8 cellular contexts compared by ENCODE assay signal in genomic region chr5:136249678-136250266, GRCh38. TPM values are rescaled to one million over a fixed set of nuclear protein-coding genes. Genes with fewer than 3 reads are reported as not detected.
A peak's percentile ranks its signal among the peaks of the same experiment; 100 is the strongest.
DNase-seq lines count a peak whose midpoint lies in the region; ATAC-seq and TF ChIP-seq lines count a peak whose summit lies in the region.

No MANE protein-coding gene starts in this region.

- no peaks in the 10 kb centered on the region for H4K20me1 ChIP-seq in OCI-LY1 (ENCODE audit: insufficient read depth, low read length)

- H3K27ac ChIP-seq in OCI-LY1 (ENCODE audit: low read depth, low read length, poor library complexity, severe bottlenecking) (no peak overlapping the region), colonic mucosa (no peak overlapping the region), right lobe of liver (no peak overlapping the region), aorta (ENCODE audit: low read depth in 1 of 2, low read length in 2 of 2) (no peak overlapping the region)

- H3K36me3 ChIP-seq in OCI-LY1 (ENCODE audit: insufficient read depth, low read length): no peaks in the 10 kb centered on the region
- H3K36me3 ChIP-seq in colonic mucosa: no peaks in the 10 kb centered on the region
- no peaks in the 10 kb centered on the region for H3K36me3 ChIP-seq in right lobe of liver
- no peaks in the 10 kb centered on the region for H3K36me3 ChIP-seq in aorta (ENCODE audit: control insufficient read depth in 1 of 2, insufficient read depth in 2 of 2, low read length in 1 of 2)

- no peaks in the 10 kb centered on the region for H3K4me1 ChIP-seq in OCI-LY1 (ENCODE audit: insufficient read depth, low read length, severe bottlenecking)
- no peaks in the 10 kb centered on the region for H3K4me1 ChIP-seq in colonic mucosa
- no peaks in the 10 kb centered on the region for H3K4me1 ChIP-seq in right lobe of liver
- H3K4me1 ChIP-seq in aorta (ENCODE audit: control insufficient read depth in 1 of 2, insufficient read depth in 2 of 2, low read length in 2 of 2): no peaks in the 10 kb centered on the region

- no peaks in the 10 kb centered on the region for H3K79me2 ChIP-seq in OCI-LY1 (ENCODE audit: insufficient read depth, low read length)

- TF ChIP-seq CTCF in OCI-LY1 (IDR thresholded peaks at IDR 0.05; ENCODE audit: low read length) (peak; percentile 80), colonic mucosa (IDR thresholded peaks at IDR 0.05) (peak; percentile 71), right lobe of liver (IDR thresholded peaks at IDR 0.05) (peak; percentile 80 to 91 (median 84))

- ATAC-seq in right lobe of liver (peak; percentile 89 to 95 (median 94)), aorta (ENCODE audit: low FRiP score) (peak; percentile 58), GM18502 (IDR thresholded peaks at IDR 0.05; ENCODE audit: poor library complexity, unreplicated experiment) (no peak)

- H3K9me2 ChIP-seq in OCI-LY1 (ENCODE audit: low read depth, low read length): no peaks in the 10 kb centered on the region

- TF ChIP-seq POLR2A in right lobe of liver (IDR thresholded peaks at IDR 0.05): no peak

- H3K27me3 ChIP-seq in OCI-LY1 (ENCODE audit: insufficient read depth, low read length) (no peaks in the 10 kb centered on the region), colonic mucosa (no peaks in the 10 kb centered on the region), right lobe of liver (no peaks in the 10 kb centered on the region), aorta (ENCODE audit: control insufficient read depth in 1 of 2, insufficient read depth in 2 of 2, low read length in 1 of 2) (no peaks in the 10 kb centered on the region)

- WGBS in right lobe of liver (ENCODE audit: insufficient coverage, low coverage, low lambda C conversion rate, missing lambda C conversion rate): 8% methylated on average over 5 of the region's 5 CpGs
- WGBS in aorta, 2 donors: 4 to 5% methylated on average over 5 of the region's 5 CpGs

- no peak overlapping the region for H2AFZ ChIP-seq in OCI-LY1 (ENCODE audit: low read length)

- H3K9me3 ChIP-seq in OCI-LY1 (ENCODE audit: low read length): no peaks in the 10 kb centered on the region
- H3K9me3 ChIP-seq in colonic mucosa: no peaks in the 10 kb centered on the region
- no peaks in the 10 kb centered on the region for H3K9me3 ChIP-seq in right lobe of liver
- no peaks in the 10 kb centered on the region for H3K9me3 ChIP-seq in aorta (ENCODE audit: control insufficient read depth, low read length)

- DNase-seq in SIG-M5 treated with dmso at 0.1 percent for 504 hours (lab: John Stamatoyannopoulos, UW; ENCODE audit: unreplicated experiment): peak; percentile 35
- no peak for DNase-seq in SIG-M5 (lab: John Stamatoyannopoulos, UW)
- DNase-seq in HT-29 (ENCODE audit: low spot score): peak; percentile 57
- DNase-seq in colonic mucosa: peak; percentile 47
- DNase-seq in right lobe of liver: peak; percentile 62 to 69 (median 62)
- peak; percentile 59 to 80 for DNase-seq in aorta

- no peak overlapping the region for H3K4me2 ChIP-seq in OCI-LY1 (ENCODE audit: low read length)

- intact Hi-C loops in colonic mucosa (cut with DNase I) (loop anchor here (2.0 to 5.0 kb wide), 2 partner anchors 175 to 528 kb away; no protein-coding TSS in a partner anchor), right lobe of liver (cut with DNase I) (loop anchor here (10.0 kb wide), 2 partner anchors 175 to 525 kb away; no protein-coding TSS in a partner anchor), aorta (cut with DNase I) (loop anchor here (2.0 to 5.0 kb wide), 4 partner anchors 175 to 518 kb away; no protein-coding TSS in a partner anchor)

- no peak overlapping the region for H3K9ac ChIP-seq in OCI-LY1 (ENCODE audit: low read length)
- no peak overlapping the region for H3K9ac ChIP-seq in colonic mucosa (ENCODE audit: low read depth in 2 of 2, low read length in 2 of 2)

- H3K4me3 ChIP-seq in OCI-LY1 (ENCODE audit: low read depth, low read length, poor library complexity, severe bottlenecking) (no peak overlapping the region), colonic mucosa (no peak overlapping the region), right lobe of liver (no peak overlapping the region), aorta (ENCODE audit: low read length in 2 of 2) (no peak overlapping the region)

- H3F3A ChIP-seq in OCI-LY1 (ENCODE audit: insufficient read depth, low read length): no peaks in the 10 kb centered on the region

RNA-seq across cellular contexts. Expression of gene SMIM32, which starts 56.8 kb away (rescaled TPM):
- total RNA-seq in HT-29 (2014; rRNA removed; shearing (Covaris generic)): not detected in 2 replicates
- total RNA-seq in colonic mucosa (10 to 100 TPM; 18.9 to 20.2 TPM), right lobe of liver (1 to 10 TPM in 1 of 6 experiments, under 1 TPM in 1, not detected in 4; 0.25 to 1.1 TPM), aorta (under 1 TPM in 1 of 2 donors, not detected in 1; 0.49 TPM)
- polyA plus RNA-seq in aorta: 1 to 10 TPM in 1 of 2 donors, not detected in 1; 1.4 TPM

Comparison
In these comparisons a context has a peak if more than half of its experiments do, and no peak if none do; other contexts are left out.
1. RNA of gene SMIM32, which starts 56.8 kb away (total RNA-seq): 18.9 to 20.2 TPM in colonic mucosa; 0.49 TPM in aorta, not detected in HT-29 and 0.25 to 1.1 TPM in right lobe of liver; every median in the first group is over 4 times any median in the second.
2. Peak in every context shown above with its lines, with median percentiles within 50 percentile points of each other: CTCF ChIP-seq.